Comparison of ENCODE assay signal across 14 cellular contexts in genomic region chr2:189676471-189676870, GRCh38.
"Had no signal": no experiment of that assay in that cellular context is flagged by ENCODE, and none has a peak within 500 bp of the region (broad histone marks: within the 10 kb centered on the region; RNA-seq: fewer than 3 reads in every experiment).

No MANE protein-coding gene starts in this region.

- H3K27ac ChIP-seq: colonic mucosa, prostate gland, right lobe of liver had no signal

- FAIRE-seq: endometrium had no signal

- H3K27me3 Mint-ChIP-seq: naive thymus-derived CD8-positive, alpha-beta T cell had no signal

- H3K27me3 ChIP-seq: colonic mucosa, right lobe of liver had no signal

- H3K9me3 Mint-ChIP-seq: stimulated activated effector memory CD8-positive, alpha-beta T cell treated with anti-CD3 and anti-CD28 coated beads, Interleukin-12 subunit alpha, Interleukin-12 subunit beta, amount 100 ng/mL, for 72 hours had no signal

- H3K4me1 ChIP-seq: colonic mucosa, prostate gland, right lobe of liver had no signal

- H3K36me3 ChIP-seq: colonic mucosa, prostate gland had no signal

- DNase-seq: activated CD4-positive, alpha-beta T cell treated with anti-CD3 and anti-CD28 coated beads, Interleukin-2, amount 50 U/mL, for 1 hour; aorta; caudate nucleus; colonic mucosa; foreskin melanocyte; kidney glomerular epithelial cell; left ventricle myocardium superior; mesenchymal stem cell; naive thymus-derived CD8-positive, alpha-beta T cell; right lobe of liver; stimulated activated CD4-positive, alpha-beta T cell treated with anti-CD3 and anti-CD28 coated beads, Interleukin-12 subunit alpha, Interleukin-12 subunit beta, amount 100 ng/mL, for 4 hours had no signal

- ATAC-seq: left ventricle myocardium superior; naive thymus-derived CD8-positive, alpha-beta T cell; right lobe of liver; stimulated activated effector memory CD8-positive, alpha-beta T cell treated with anti-CD3 and anti-CD28 coated beads, Interleukin-12 subunit alpha, Interleukin-12 subunit beta, amount 100 ng/mL, for 72 hours had no signal

- H3K9me3 ChIP-seq: colonic mucosa, prostate gland had no signal

- H3K4me3 ChIP-seq: colonic mucosa, prostate gland, right lobe of liver had no signal
